ENCODE assay signal across 22 cellular contexts in the genomic region with DNA sequence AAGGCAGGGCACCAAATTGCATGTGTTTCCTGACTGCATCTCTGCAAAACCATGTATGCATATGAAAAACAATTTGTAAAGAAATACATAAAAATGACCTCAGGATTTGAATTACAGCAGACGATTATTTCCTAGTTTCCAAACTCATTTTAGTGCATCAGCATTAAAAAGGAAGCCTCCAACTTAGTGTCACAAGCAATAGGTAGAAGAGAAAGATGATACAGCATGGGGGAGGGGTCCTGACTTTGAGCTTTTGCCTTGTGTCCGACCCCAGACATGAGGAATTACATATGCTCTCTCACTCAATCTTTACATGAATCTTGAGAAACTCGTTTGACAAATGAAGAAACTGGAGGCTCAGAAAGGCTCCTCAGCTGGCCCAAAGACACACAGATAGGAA.
DNase-seq lines count a peak whose midpoint lies in the region; ATAC-seq and TF ChIP-seq lines count a peak whose summit lies in the region.
"Had no signal": no experiment of that assay in that cellular context is flagged by ENCODE, and none has a peak within 500 bp of the region (broad histone marks: within the 10 kb centered on the region; RNA-seq: fewer than 3 reads in every experiment).

No MANE protein-coding gene starts in this region.

- TF ChIP-seq CTCF in endothelial cell (IDR thresholded peaks at IDR 0.05; ENCODE audit: unreplicated experiment), result no peak
- no peak for TF ChIP-seq CTCF in nephron (IDR thresholded peaks at IDR 0.05; ENCODE audit: unreplicated experiment in 3 of 3)

- no peak overlapping the region for H3K9ac ChIP-seq in HUES64 (ENCODE audit: low read depth, low read length)
- H3K9ac ChIP-seq: GM23248 had no signal

- no peak for ATAC-seq in naive thymus-derived CD8-positive, alpha-beta T cell
- ATAC-seq in HG03108 (IDR thresholded peaks at IDR 0.05; ENCODE audit: unreplicated experiment) (no peak), HG03521 (IDR thresholded peaks at IDR 0.05; ENCODE audit: unreplicated experiment) (no peak)
- ATAC-seq: A549; CD8-positive, alpha-beta T cell had no signal

- H3K27ac Mint-ChIP-seq in endothelial cell (ENCODE audit: unreplicated experiment) (peak overlapping the region; percentile 13), nephron (peak overlapping the region in 2 of 3 experiments; percentile 3 to 39)
- no peak overlapping the region for H3K27ac Mint-ChIP-seq in naive thymus-derived CD8-positive, alpha-beta T cell
- H3K27ac Mint-ChIP-seq: B cell; CD8-positive, alpha-beta T cell had no signal

- H3K4me1 Mint-ChIP-seq in endothelial cell (ENCODE audit: unreplicated experiment), result peaks cover 12% of the 10 kb centered on the region
- H3K4me1 Mint-ChIP-seq in nephron, result peaks cover 17% of the 10 kb centered on the region
- H3K4me1 Mint-ChIP-seq in naive thymus-derived CD8-positive, alpha-beta T cell, result no peaks in the 10 kb centered on the region
- H3K4me1 Mint-ChIP-seq: B cell had no signal

- H3K4me1 ChIP-seq in HUES64 (ENCODE audit: insufficient read depth, low read length), result peaks cover 39% of the 10 kb centered on the region
- H3K4me1 ChIP-seq: A549, Caco-2, SJSA1 had no signal

- H3K27me3 ChIP-seq in HUES64 (ENCODE audit: insufficient read depth, low read length), result no peaks in the 10 kb centered on the region
- H3K27me3 ChIP-seq: SJSA1 had no signal

- H3K9me3 Mint-ChIP-seq in endothelial cell (ENCODE audit: unreplicated experiment) (no peaks in the 10 kb centered on the region), nephron (no peaks in the 10 kb centered on the region)
- no peaks in the 10 kb centered on the region for H3K9me3 Mint-ChIP-seq in naive thymus-derived CD8-positive, alpha-beta T cell
- H3K9me3 Mint-ChIP-seq: CD8-positive, alpha-beta T cell had no signal

- WGBS in HUES64, result 16% methylated on average over 2 of the region's 3 CpGs

- peaks cover 1% of the 10 kb centered on the region for H3K27me3 Mint-ChIP-seq in endothelial cell (ENCODE audit: unreplicated experiment)
- no peaks in the 10 kb centered on the region for H3K27me3 Mint-ChIP-seq in nephron (ENCODE audit: low read depth)
- H3K27me3 Mint-ChIP-seq in naive thymus-derived CD8-positive, alpha-beta T cell, result peaks cover 3 to 15% (median 6%) of the 10 kb centered on the region in 5 donors

- H3K36me3 Mint-ChIP-seq in endothelial cell (ENCODE audit: low read depth, unreplicated experiment) (no peaks in the 10 kb centered on the region), nephron (ENCODE audit: low read depth) (peaks cover 58% of the 10 kb centered on the region)
- no peaks in the 10 kb centered on the region for H3K36me3 Mint-ChIP-seq in naive thymus-derived CD8-positive, alpha-beta T cell
- H3K36me3 Mint-ChIP-seq: CD8-positive, alpha-beta T cell had no signal

- H3K36me3 ChIP-seq in HUES64 (ENCODE audit: insufficient read depth, low read length), result no peaks in the 10 kb centered on the region
- H3K36me3 ChIP-seq: SJSA1 had no signal

- no peak for DNase-seq in endothelial cell (ENCODE audit: low spot score)
- no peak for DNase-seq in naive thymus-derived CD8-positive, alpha-beta T cell
- no peak for DNase-seq in NCI-H146 treated with DMSO at 0.1 percent for 48 hours (lab: John Stamatoyannopoulos, UW; ENCODE audit: unreplicated experiment)
- DNase-seq: Caco-2; CD8-positive, alpha-beta T cell; GM23248; Karpas-422; NCI-H1092 treated with DMSO at 0.1 percent for 48 hours; NCI-H146; NCI-H2029; NCI-H446 treated with DMSO at 0.1 percent for 48 hours; NCI-H82; PC-9; Right ventricle myocardium superior had no signal

- H3K4me3 Mint-ChIP-seq in endothelial cell (ENCODE audit: unreplicated experiment), result no peak overlapping the region
- no peak overlapping the region for H3K4me3 Mint-ChIP-seq in nephron
- no peak overlapping the region for H3K4me3 Mint-ChIP-seq in naive thymus-derived CD8-positive, alpha-beta T cell
- H3K4me3 Mint-ChIP-seq: B cell; CD8-positive, alpha-beta T cell had no signal

- H3K4me3 ChIP-seq in HUES64 (ENCODE audit: low read length), result peak overlapping the region; percentile 17; the same call in 1 of the 2 replicates
- H3K4me3 ChIP-seq: A549, GM23248, PC-9, SJSA1 had no signal

- no peaks in the 10 kb centered on the region for H3K9me3 ChIP-seq in HUES64 (ENCODE audit: insufficient read depth, low read depth, low read length)
- H3K9me3 ChIP-seq: A549, Caco-2, SJSA1 had no signal

- POLR2A ChIA-PET in naive thymus-derived CD8-positive, alpha-beta T cell (lab: Charles Lee), result no interaction called here

- H3K27ac ChIP-seq in HUES64 (ENCODE audit: low read depth, low read length), result peak overlapping the region; percentile 47; the same call in 1 of the 2 replicates
- H3K27ac ChIP-seq: A549, C4-2B, GM23248, PC-9, SJSA1 had no signal

Comparison
In these comparisons a context has a peak if more than half of its experiments do, and no peak if none do; other contexts are left out.
1. H3K27ac Mint-ChIP-seq: peak in endothelial cell (single experiment) and nephron (2 of 3); none in naive thymus-derived CD8-positive, alpha-beta T cell (0 of 10).